ENCODE assay signal across 20 cellular contexts in the genomic region with DNA sequence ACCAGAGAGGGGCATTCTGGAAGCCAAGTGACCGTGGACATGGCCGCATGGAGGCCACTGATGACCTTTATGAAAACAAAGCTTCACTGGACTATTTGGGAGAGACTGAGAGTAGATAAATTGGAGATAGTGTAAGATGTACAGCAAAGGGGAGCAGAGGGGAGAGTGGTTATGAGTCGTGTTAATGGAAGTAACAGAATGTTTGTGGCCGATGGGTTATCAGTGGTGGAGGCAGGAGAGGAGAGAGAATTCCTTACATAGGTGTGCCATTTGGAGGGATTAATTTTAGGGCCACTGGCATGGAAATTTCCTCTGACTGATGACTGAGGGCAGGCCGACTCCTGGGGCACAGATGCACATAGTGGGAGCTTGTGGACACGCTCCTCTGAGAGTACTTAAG. TPM values are rescaled to one million over a fixed set of nuclear protein-coding genes. Genes with fewer than 3 reads are reported as not detected.
DNase-seq lines count a peak whose midpoint lies in the region; ATAC-seq and TF ChIP-seq lines count a peak whose summit lies in the region.
"Had no signal": no experiment of that assay in that cellular context is flagged by ENCODE, and none has a peak within 500 bp of the region (broad histone marks: within the 10 kb centered on the region; RNA-seq: fewer than 3 reads in every experiment).

No MANE protein-coding gene starts in this region.

- H3K9me3 Mint-ChIP-seq in T-helper 2 cell treated with Interferon-gamma antibody and Interleukin-4, amounts not matched to agents 5 μg/mL and 100 μg/mL, for 36 hours: no peaks in the 10 kb centered on the region
- H3K9me3 Mint-ChIP-seq in progenitor cell of endocrine pancreas (ENCODE audit: low read depth): no peaks in the 10 kb centered on the region
- H3K9me3 Mint-ChIP-seq: endodermal cell had no signal

- H3K27me3 ChIP-seq in neuronal stem cell (ENCODE audit: control insufficient read depth in 3 of 3, insufficient read depth in 3 of 3, low read depth in 1 of 3, low read length in 3 of 3): no peaks in the 10 kb centered on the region
- no peaks in the 10 kb centered on the region for H3K27me3 ChIP-seq in H7 (ENCODE audit: control insufficient read depth, insufficient read depth, low read length)
- H3K27me3 ChIP-seq: tibial nerve had no signal

- no peak overlapping the region for H3K4ac ChIP-seq in neuronal stem cell (ENCODE audit: low read length)

- H3K14ac ChIP-seq in neuronal stem cell (ENCODE audit: low read length): no peak overlapping the region

- no peak overlapping the region for H4K91ac ChIP-seq in neuronal stem cell (ENCODE audit: low read depth, low read length, poor library complexity)

- H4K8ac ChIP-seq in neuronal stem cell (ENCODE audit: low read depth, low read length): no peak overlapping the region

- peaks cover 49% of the 10 kb centered on the region for H3K36me3 Mint-ChIP-seq in T-helper 2 cell treated with Interferon-gamma antibody and Interleukin-4, amounts not matched to agents 5 μg/mL and 100 μg/mL, for 36 hours (ENCODE audit: low read depth)
- peaks cover 31% of the 10 kb centered on the region for H3K36me3 Mint-ChIP-seq in progenitor cell of endocrine pancreas (ENCODE audit: insufficient read depth)

- no peak overlapping the region for H2AK5ac ChIP-seq in neuronal stem cell (ENCODE audit: low read depth, low read length)

- TF ChIP-seq CTCF in epithelial cell of esophagus (IDR thresholded peaks at IDR 0.05; ENCODE audit: insufficient read depth, low read depth, low read length, missing control alignments): no peak
- no peak for TF ChIP-seq CTCF in progenitor cell of endocrine pancreas (IDR thresholded peaks at IDR 0.05; ENCODE audit: unreplicated experiment)

- H3K79me1 ChIP-seq in neuronal stem cell (ENCODE audit: low read depth, low read length): no peaks in the 10 kb centered on the region

- DNase-seq in T-helper 2 cell treated with Interferon-gamma antibody and Interleukin-4, amounts not matched to agents 5 μg/mL and 100 μg/mL, for 36 hours (ENCODE audit: low spot score): no peak
- no peak for DNase-seq in T-helper 2 cell
- DNase-seq in NCI-H226: peak; percentile 50
- DNase-seq in epithelial cell of esophagus (ENCODE audit: low read depth): peak; percentile 15
- DNase-seq in progenitor cell of endocrine pancreas (ENCODE audit: low spot score, unreplicated experiment): no peak
- DNase-seq in left cardiac atrium: no peak
- no peak for DNase-seq in neuronal stem cell (ENCODE audit: low spot score)
- no peak for DNase-seq in H7
- DNase-seq: activated effector memory CD4-positive, alpha-beta T cell treated with Interleukin-2 at 50 U/mL for 16 hours; amniotic stem cell; DMS53; endodermal cell; foreskin fibroblast; MV-4-11; NCI-H2029 treated with DMSO at 0.1 percent for 48 hours; NCI-H524 had no signal

- no peak overlapping the region for H2BK5ac ChIP-seq in neuronal stem cell (ENCODE audit: low read length)

- peak overlapping the region; percentile 2 for H3K27ac Mint-ChIP-seq in T-helper 2 cell treated with Interferon-gamma antibody and Interleukin-4, amounts not matched to agents 5 μg/mL and 100 μg/mL, for 36 hours
- peak overlapping the region; percentile 44 for H3K27ac Mint-ChIP-seq in progenitor cell of endocrine pancreas
- H3K27ac Mint-ChIP-seq: endodermal cell had no signal

- H3K4me1 ChIP-seq in neuronal stem cell (ENCODE audit: control insufficient read depth in 2 of 2, insufficient read depth in 1 of 2, low read depth in 1 of 2, low read length in 2 of 2): no peaks in the 10 kb centered on the region
- H3K4me1 ChIP-seq: parathyroid adenoma, tibial nerve had no signal

- no peaks in the 10 kb centered on the region for H3K9me3 ChIP-seq in neuronal stem cell (replicated peaks in 1 of 2; ENCODE audit: control insufficient read depth in 2 of 2, insufficient read depth in 1 of 2, low read depth in 1 of 2, low read length in 2 of 2)
- H3K9me3 ChIP-seq: tibial nerve had no signal

- H3K4me3 Mint-ChIP-seq in T-helper 2 cell treated with Interferon-gamma antibody and Interleukin-4, amounts not matched to agents 5 μg/mL and 100 μg/mL, for 36 hours: no peak overlapping the region
- no peak overlapping the region for H3K4me3 Mint-ChIP-seq in progenitor cell of endocrine pancreas (ENCODE audit: low read depth)
- H3K4me3 Mint-ChIP-seq: endodermal cell had no signal

- no peak for ATAC-seq in left cardiac atrium
- ATAC-seq: activated CD4-positive, CD25-positive, alpha-beta regulatory T cell treated with anti-CD3 and anti-CD28 coated beads, Interleukin-2, amount 50 U/mL, for 24 hours had no signal

- H2BK120ac ChIP-seq in neuronal stem cell (ENCODE audit: low read depth, low read length): no peak overlapping the region

- intact Hi-C loops in left cardiac atrium (cut with DNase I): no loop called here

- H3K27ac ChIP-seq in neuronal stem cell (replicated peaks; ENCODE audit: low read length): no peak overlapping the region
- H3K27ac ChIP-seq: 22Rv1, parathyroid adenoma, tibial nerve had no signal

- no peak overlapping the region for H3K18ac ChIP-seq in neuronal stem cell (ENCODE audit: low read length)

- peaks cover 2% of the 10 kb centered on the region for H3K4me1 Mint-ChIP-seq in T-helper 2 cell treated with Interferon-gamma antibody and Interleukin-4, amounts not matched to agents 5 μg/mL and 100 μg/mL, for 36 hours (ENCODE audit: low read depth)
- H3K4me1 Mint-ChIP-seq in progenitor cell of endocrine pancreas (ENCODE audit: low read depth): no peaks in the 10 kb centered on the region
- H3K4me1 Mint-ChIP-seq: endodermal cell had no signal

- 100% methylated on average over 1 of the region's 6 CpGs; no CpG with 5 or more reads in 1 of the 2 donors for WGBS in neuronal stem cell (ENCODE audit: extremely low coverage in 2 of 2, insufficient read length in 2 of 2, insufficient replicate concordance in 1 of 2), 2 donors

- H2BK12ac ChIP-seq in neuronal stem cell (ENCODE audit: low read length): no peak overlapping the region

- no peaks in the 10 kb centered on the region for H3K27me3 Mint-ChIP-seq in T-helper 2 cell treated with Interferon-gamma antibody and Interleukin-4, amounts not matched to agents 5 μg/mL and 100 μg/mL, for 36 hours (ENCODE audit: low read depth)
- no peaks in the 10 kb centered on the region for H3K27me3 Mint-ChIP-seq in progenitor cell of endocrine pancreas

- H2AFZ ChIP-seq in neuronal stem cell (ENCODE audit: low read length): no peak overlapping the region
- H2AFZ ChIP-seq: parathyroid adenoma had no signal

- no peak overlapping the region for H3K4me2 ChIP-seq in neuronal stem cell (ENCODE audit: insufficient read depth, low read length, poor library complexity, severe bottlenecking)

- no peak overlapping the region for H3K23ac ChIP-seq in neuronal stem cell (ENCODE audit: low read depth, low read length, poor library complexity)

- H3K36me3 ChIP-seq in neuronal stem cell (replicated peaks in 1 of 2; ENCODE audit: control insufficient read depth in 2 of 2, insufficient read depth in 2 of 2, low read length in 2 of 2) (peaks cover 30 to 93% of the 10 kb centered on the region in 2 donors), H7 (replicated peaks; ENCODE audit: control insufficient read depth, insufficient read depth, low read length) (peaks cover 8% of the 10 kb centered on the region)

- no peak overlapping the region for H3K9ac ChIP-seq in neuronal stem cell (ENCODE audit: low read depth, low read length, poor library complexity)
- H3K9ac ChIP-seq: parathyroid adenoma had no signal

- H3K4me3 ChIP-seq in epithelial cell of esophagus (ENCODE audit: low read length) (no peak overlapping the region), neuronal stem cell (ENCODE audit: low read length in 2 of 2) (no peak overlapping the region), H7 (ENCODE audit: insufficient read depth, low read depth, low read length) (no peak overlapping the region)
- H3K4me3 ChIP-seq: tibial nerve had no signal

- H2BK15ac ChIP-seq in neuronal stem cell (ENCODE audit: low read length): no peak overlapping the region

RNA-seq across cellular contexts. Expression of a gene that starts 19.2 kb away (rescaled TPM):
- total RNA-seq in progenitor cell of endocrine pancreas (66.9 and 67.7 TPM in 2 replicates), left cardiac atrium (10 to 100 TPM; 21.3 to 26.7 TPM)
- 52.4 TPM for polyA plus RNA-seq in neuronal stem cell (2013, experiment 1 of 2)
- polyA plus RNA-seq in neuronal stem cell (2013, experiment 2 of 2): 52.5 TPM
- 62.9 and 68.6 TPM in 2 replicates for total RNA-seq in H7 (2014; rRNA removed; shearing (Covaris generic))

Comparison
In these comparisons a context has a peak if more than half of its experiments do, and no peak if none do; other contexts are left out.
1. DNase-seq: peak in NCI-H226 (single experiment) and epithelial cell of esophagus (single experiment); none in T-helper 2 cell treated with Interferon-gamma antibody and Interleukin-4, amounts not matched to agents 5 μg/mL and 100 μg/mL, for 36 hours (single experiment), T-helper 2 cell (0 of 5), progenitor cell of endocrine pancreas (single experiment), left cardiac atrium (single experiment), neuronal stem cell (single experiment) and H7 (single experiment).